ENCODE assay signal across 8 cellular contexts in the genomic region with DNA sequence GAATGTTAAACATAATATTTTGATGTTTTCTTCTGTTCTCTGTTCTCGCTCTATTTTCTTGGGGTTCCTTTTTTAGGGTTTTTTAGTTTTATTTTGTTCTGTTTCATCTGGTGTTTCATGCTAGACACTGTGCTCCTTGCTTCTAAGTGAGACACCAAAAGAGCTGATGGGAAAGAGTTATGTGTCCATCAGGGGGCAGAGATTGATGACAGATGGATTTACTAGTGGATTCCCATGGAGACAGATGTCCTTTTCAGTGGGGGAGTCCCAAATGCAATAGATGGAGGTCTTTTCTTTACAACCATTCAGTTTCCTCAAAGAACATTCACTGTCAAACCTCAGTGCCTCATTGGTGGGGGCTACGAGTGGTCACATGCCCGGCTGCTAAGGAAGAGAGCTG. TPM values are rescaled to one million over a fixed set of nuclear protein-coding genes. Genes with fewer than 3 reads are reported as not detected.
"Had no signal": no experiment of that assay in that cellular context is flagged by ENCODE, and none has a peak within 500 bp of the region (broad histone marks: within the 10 kb centered on the region; RNA-seq: fewer than 3 reads in every experiment).

No MANE protein-coding gene starts in this region.

- ATAC-seq: HepG2 had no signal

- H3K4me2 ChIP-seq: KMS-11 had no signal

- DNase-seq: IMR-90, KBM-7, KG1 had no signal

- FAIRE-seq: HepG2 had no signal

- H3K27ac ChIP-seq: HL-60, KMS-11 had no signal

- H3K9ac ChIP-seq: KMS-11 had no signal

RNA-seq across cellular contexts. Expression of a gene that starts 34.9 kb away (rescaled TPM):
- total RNA-seq: HepG2, HT1080 had no signal
- polyA plus RNA-seq: HepG2, IgD-negative memory B cell had no signal
